8 cellular contexts compared by ENCODE assay signal in genomic region chr18:3015203-3015590, GRCh38.
A peak's percentile ranks its signal among the peaks of the same experiment; 100 is the strongest.
DNase-seq lines count a peak whose midpoint lies in the region; ATAC-seq and TF ChIP-seq lines count a peak whose summit lies in the region.

No MANE protein-coding gene starts in this region.

- no peak for TF ChIP-seq CTCF in retinal pigment epithelial cell (conservative IDR thresholded peaks at IDR 0.05; ENCODE audit: low read depth, low read length)

- no peak for ATAC-seq in GM19452 (IDR thresholded peaks at IDR 0.05; ENCODE audit: unreplicated experiment)

- DNase-seq in EL (peak; percentile 85), SW 1271 (lab: John Stamatoyannopoulos, UW) (peak; percentile 74), fibroblast of gingiva (ENCODE audit: low read depth) (peak; percentile 72), retinal pigment epithelial cell (ENCODE audit: low read depth) (peak; percentile 73), NOMO-1 treated with DMSO at 0.1 percent for 48 hours (lab: John Stamatoyannopoulos, UW; ENCODE audit: unreplicated experiment) (no peak), nucleus accumbens (lab: John Stamatoyannopoulos, UW) (no peak), germinal center (ENCODE audit: low spot score) (no peak)

- H3K4me3 ChIP-seq in retinal pigment epithelial cell (ENCODE audit: low read length) = no peak overlapping the region

Comparison
In these comparisons a context has a peak if more than half of its experiments do, and no peak if none do; other contexts are left out.
1. DNase-seq: peak in EL (single experiment), SW 1271 (2 of 2), fibroblast of gingiva (single experiment) and retinal pigment epithelial cell (single experiment); none in NOMO-1 treated with DMSO at 0.1 percent for 48 hours (single experiment), nucleus accumbens (0 of 56) and germinal center (single experiment).